Comparison of ENCODE assay signal across 1 cellular context in genomic region chr16:89381788-89382187, GRCh38.
TF ChIP-seq lines count a peak whose summit lies in the region.

No MANE protein-coding gene starts in this region.

TF ChIP-seq in HepG2, 621 proteins besides CTCF, POLR2A, EP300 and RAD21 (continued from another document):
- TF ChIP-seq ZBTB33 (CRISPR knock-in tag; IDR thresholded peaks at IDR 0.05) (peak; percentile 67; the same call in 1 of the 2 replicates), MAFK (conservative IDR thresholded peaks at IDR 0.05 in 1 of 2, IDR thresholded peaks at IDR 0.05 in 1 of 2; ENCODE audit: low read length in 2 of 2) (no peak), RBM22 (optimal IDR thresholded peaks at IDR 0.05; ENCODE audit: low read length) (peak; percentile 88), ZBTB37 (CRISPR knock-in tag; IDR thresholded peaks at IDR 0.05) (no peak), MYNN (CRISPR knock-in tag; IDR thresholded peaks at IDR 0.05; ENCODE audit: low read depth) (no peak), ZNF768 (CRISPR knock-in tag; IDR thresholded peaks at IDR 0.05) (0 out of 2 replicates have a peak, but pooled peaks have one; percentile 34)
